ENCODE assay signal across 25 cellular contexts in the genomic region with DNA sequence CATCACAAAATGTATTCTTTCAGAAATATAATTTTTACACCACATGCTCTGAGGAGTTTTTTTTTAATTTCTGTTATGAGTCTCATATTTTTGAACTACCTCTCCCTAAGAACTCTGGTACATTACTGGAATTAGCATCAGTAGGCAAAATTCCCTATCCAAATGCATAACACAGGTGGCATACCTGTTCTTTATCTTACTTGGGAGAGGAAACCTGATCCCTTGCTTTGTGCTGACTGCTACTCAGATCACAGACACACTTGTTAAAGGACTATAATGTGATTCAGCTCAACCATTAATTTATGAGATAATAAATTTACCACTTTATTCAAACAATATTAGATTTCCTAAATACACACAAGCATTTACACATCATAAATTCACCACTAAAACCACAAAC.
DNase-seq lines count a peak whose midpoint lies in the region; ATAC-seq and TF ChIP-seq lines count a peak whose summit lies in the region.
"Had no signal": no experiment of that assay in that cellular context is flagged by ENCODE, and none has a peak within 500 bp of the region (broad histone marks: within the 10 kb centered on the region; RNA-seq: fewer than 3 reads in every experiment).

No MANE protein-coding gene starts in this region.

- H2AFZ ChIP-seq in GM23338, result no peak overlapping the region

- ATAC-seq in GM23338, result peak; percentile 78
- no peak for ATAC-seq in GM21529 (IDR thresholded peaks at IDR 0.05; ENCODE audit: unreplicated experiment)
- ATAC-seq: HepG2 had no signal

- H3K79me2 ChIP-seq in GM23338 (replicated peaks; ENCODE audit: insufficient read depth), result no peaks in the 10 kb centered on the region

- no peak overlapping the region for H3K4me2 ChIP-seq in GM23338

- H3K4me1 ChIP-seq in GM23338 (ENCODE audit: insufficient read depth), result peaks cover 18% of the 10 kb centered on the region
- H3K4me1 ChIP-seq: uterus had no signal

- no peak overlapping the region for H3K4me3 ChIP-seq in GM23338
- H3K4me3 ChIP-seq: lung, thoracic aorta, uterus had no signal

- peaks cover 2% of the 10 kb centered on the region; the same call in 1 of the 2 replicates for H3K36me3 ChIP-seq in GM23338 (ENCODE audit: insufficient read depth)
- H3K36me3 ChIP-seq: thoracic aorta had no signal

- no peak for TF ChIP-seq CTCF in GM23338 (conservative IDR thresholded peaks at IDR 0.05; ENCODE audit: low read depth in 2 of 2)

- peak; percentile 66 for DNase-seq in GM23338 (ENCODE audit: low spot score)
- peak; percentile 22 for DNase-seq in NCI-H146 treated with DMSO at 0.1 percent for 48 hours (lab: John Stamatoyannopoulos, UW; ENCODE audit: unreplicated experiment)
- peak; percentile 26 for DNase-seq in NCI-H510A (lab: John Stamatoyannopoulos, UW)
- peak; percentile 5 for DNase-seq in iPS DF 19.7 (ENCODE audit: low read depth, low spot score)
- no peak for DNase-seq in NK-92 (lab: John Stamatoyannopoulos, UW; ENCODE audit: unreplicated experiment)
- DNase-seq in HT-29 (ENCODE audit: low spot score), result no peak
- DNase-seq: activated CD4-positive, alpha-beta T cell treated with anti-CD3 and anti-CD28 coated beads, Interleukin-2, amount 50 U/mL, for 48 hours; activated CD4-positive, CD25-positive, alpha-beta regulatory T cell; activated CD8-positive, alpha-beta memory T cell treated with anti-CD3 and anti-CD28 coated beads, Interleukin-2, amount 50 U/mL, for 4 hours; activated naive CD4-positive, alpha-beta T cell treated with anti-CD3 and anti-CD28 coated beads, Interleukin-2, amount 10 ng/mL, durations not matched to agents 7 days and 5 days; amniotic stem cell; C1 segment of cervical spinal cord; effector memory CD4-positive, alpha-beta T cell; HFFc6; Karpas-422; kidney glomerular epithelial cell; NCI-H2227 treated with DMSO at 0.1 percent for 48 hours; uterus had no signal

- no peaks in the 10 kb centered on the region for H3K36me3 Mint-ChIP-seq in GM23338 (ENCODE audit: low read depth)
- H3K36me3 Mint-ChIP-seq: activated naive CD4-positive, alpha-beta T cell treated with anti-CD3 and anti-CD28 coated beads, Interleukin-2, amount 10 ng/mL, durations not matched to agents 7 days and 5 days had no signal

- H3K27ac ChIP-seq in GM23338 (ENCODE audit: low read depth), result no peak overlapping the region
- H3K27ac ChIP-seq: thoracic aorta, uterus had no signal

- H3K4me3 Mint-ChIP-seq in GM23338, result no peak overlapping the region
- H3K4me3 Mint-ChIP-seq: activated naive CD4-positive, alpha-beta T cell treated with anti-CD3 and anti-CD28 coated beads, Interleukin-2, amount 10 ng/mL, durations not matched to agents 7 days and 5 days; activated T-helper 1 cell treated with anti-CD3 and anti-CD28 coated beads, Interleukin-12 subunit alpha, Interleukin-12 subunit beta, Interleukin-2, Interleukin-4 antibody, amounts not matched to agents 30 ng/mL and 10 ng/mL and 1 ng/mL, durations not matched to agents 14 hours and 24 hours and 36 hours; HFFc6; nephron; stimulated activated naive CD8-positive, alpha-beta T cell treated with anti-CD3 and anti-CD28 coated beads, Interleukin-15, Interleukin-2, amounts not matched to agents 100 ng/mL and 50 ng/mL, for 24 hours had no signal

- no peaks in the 10 kb centered on the region for H4K20me1 ChIP-seq in GM23338 (replicated peaks; ENCODE audit: insufficient read depth)

- peaks cover 16% of the 10 kb centered on the region for H3K4me1 Mint-ChIP-seq in GM23338
- H3K4me1 Mint-ChIP-seq: activated naive CD4-positive, alpha-beta T cell treated with anti-CD3 and anti-CD28 coated beads, Interleukin-2, amount 10 ng/mL, durations not matched to agents 7 days and 5 days; nephron had no signal

- H3K27ac Mint-ChIP-seq in GM23338, result no peak overlapping the region
- H3K27ac Mint-ChIP-seq: activated naive CD4-positive, alpha-beta T cell treated with anti-CD3 and anti-CD28 coated beads, Interleukin-2, amount 10 ng/mL, durations not matched to agents 7 days and 5 days; activated T-helper 1 cell treated with anti-CD3 and anti-CD28 coated beads, Interleukin-12 subunit alpha, Interleukin-12 subunit beta, Interleukin-2, Interleukin-4 antibody, amounts not matched to agents 30 ng/mL and 10 ng/mL and 1 ng/mL, durations not matched to agents 14 hours and 24 hours and 36 hours; HFFc6; nephron; stimulated activated naive CD8-positive, alpha-beta T cell treated with anti-CD3 and anti-CD28 coated beads, Interleukin-15, Interleukin-2, amounts not matched to agents 100 ng/mL and 50 ng/mL, for 24 hours had no signal

- H3K9me2 ChIP-seq in GM23338 (ENCODE audit: insufficient read depth), result no peaks in the 10 kb centered on the region

- no peaks in the 10 kb centered on the region; the same call in 2 of the 3 replicates for H3K9me3 Mint-ChIP-seq in GM23338
- H3K9me3 Mint-ChIP-seq: nephron; stimulated activated naive CD8-positive, alpha-beta T cell treated with anti-CD3 and anti-CD28 coated beads, Interleukin-15, Interleukin-2, amounts not matched to agents 100 ng/mL and 50 ng/mL, for 24 hours had no signal

- H3K27me3 ChIP-seq in GM23338 (ENCODE audit: insufficient read depth), result no peaks in the 10 kb centered on the region
- H3K27me3 ChIP-seq: uterus had no signal

- H3F3A ChIP-seq in GM23338 (replicated peaks; ENCODE audit: low read depth), result no peaks in the 10 kb centered on the region

- no peaks in the 10 kb centered on the region for H3K27me3 Mint-ChIP-seq in GM23338 (ENCODE audit: insufficient read depth, low read depth, poor library complexity)
- H3K27me3 Mint-ChIP-seq: activated naive CD4-positive, alpha-beta T cell treated with anti-CD3 and anti-CD28 coated beads, Interleukin-2, amount 10 ng/mL, durations not matched to agents 7 days and 5 days; stimulated activated naive CD8-positive, alpha-beta T cell treated with anti-CD3 and anti-CD28 coated beads, Interleukin-15, Interleukin-2, amounts not matched to agents 100 ng/mL and 50 ng/mL, for 24 hours had no signal

TF ChIP-seq in GM23338, 12 proteins besides CTCF, POLR2A, EP300 and RAD21:
- TF ChIP-seq ZNF331 (CRISPR knock-in tag; IDR thresholded peaks at IDR 0.05; ENCODE audit: low read depth), result no peak
- TF ChIP-seq, protein P1, sequence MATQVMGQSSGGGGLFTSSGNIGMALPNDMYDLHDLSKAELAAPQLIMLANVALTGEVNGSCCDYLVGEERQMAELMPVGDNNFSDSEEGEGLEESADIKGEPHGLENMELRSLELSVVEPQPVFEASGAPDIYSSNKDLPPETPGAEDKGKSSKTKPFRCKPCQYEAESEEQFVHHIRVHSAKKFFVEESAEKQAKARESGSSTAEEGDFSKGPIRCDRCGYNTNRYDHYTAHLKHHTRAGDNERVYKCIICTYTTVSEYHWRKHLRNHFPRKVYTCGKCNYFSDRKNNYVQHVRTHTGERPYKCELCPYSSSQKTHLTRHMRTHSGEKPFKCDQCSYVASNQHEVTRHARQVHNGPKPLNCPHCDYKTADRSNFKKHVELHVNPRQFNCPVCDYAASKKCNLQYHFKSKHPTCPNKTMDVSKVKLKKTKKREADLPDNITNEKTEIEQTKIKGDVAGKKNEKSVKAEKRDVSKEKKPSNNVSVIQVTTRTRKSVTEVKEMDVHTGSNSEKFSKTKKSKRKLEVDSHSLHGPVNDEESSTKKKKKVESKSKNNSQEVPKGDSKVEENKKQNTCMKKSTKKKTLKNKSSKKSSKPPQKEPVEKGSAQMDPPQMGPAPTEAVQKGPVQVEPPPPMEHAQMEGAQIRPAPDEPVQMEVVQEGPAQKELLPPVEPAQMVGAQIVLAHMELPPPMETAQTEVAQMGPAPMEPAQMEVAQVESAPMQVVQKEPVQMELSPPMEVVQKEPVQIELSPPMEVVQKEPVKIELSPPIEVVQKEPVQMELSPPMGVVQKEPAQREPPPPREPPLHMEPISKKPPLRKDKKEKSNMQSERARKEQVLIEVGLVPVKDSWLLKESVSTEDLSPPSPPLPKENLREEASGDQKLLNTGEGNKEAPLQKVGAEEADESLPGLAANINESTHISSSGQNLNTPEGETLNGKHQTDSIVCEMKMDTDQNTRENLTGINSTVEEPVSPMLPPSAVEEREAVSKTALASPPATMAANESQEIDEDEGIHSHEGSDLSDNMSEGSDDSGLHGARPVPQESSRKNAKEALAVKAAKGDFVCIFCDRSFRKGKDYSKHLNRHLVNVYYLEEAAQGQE (IDR thresholded peaks at IDR 0.05; ENCODE audit: unreplicated experiment), result no peak
- TF ChIP-seq EZH2 (IDR thresholded peaks at IDR 0.05; ENCODE audit: low read depth, unreplicated experiment), result no peak
- TF ChIP-seq NANOG (IDR thresholded peaks at IDR 0.05; ENCODE audit: borderline replicate concordance), result no peak
- no peak for TF ChIP-seq CREB1 (CRISPR knock-in tag; IDR thresholded peaks at IDR 0.05; ENCODE audit: low read depth)
- TF ChIP-seq, protein P2, sequence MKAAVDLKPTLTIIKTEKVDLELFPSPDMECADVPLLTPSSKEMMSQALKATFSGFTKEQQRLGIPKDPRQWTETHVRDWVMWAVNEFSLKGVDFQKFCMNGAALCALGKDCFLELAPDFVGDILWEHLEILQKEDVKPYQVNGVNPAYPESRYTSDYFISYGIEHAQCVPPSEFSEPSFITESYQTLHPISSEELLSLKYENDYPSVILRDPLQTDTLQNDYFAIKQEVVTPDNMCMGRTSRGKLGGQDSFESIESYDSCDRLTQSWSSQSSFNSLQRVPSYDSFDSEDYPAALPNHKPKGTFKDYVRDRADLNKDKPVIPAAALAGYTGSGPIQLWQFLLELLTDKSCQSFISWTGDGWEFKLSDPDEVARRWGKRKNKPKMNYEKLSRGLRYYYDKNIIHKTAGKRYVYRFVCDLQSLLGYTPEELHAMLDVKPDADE (IDR thresholded peaks at IDR 0.05), result no peak
- no peak for TF ChIP-seq ZNF114 (CRISPR knock-in tag; IDR thresholded peaks at IDR 0.05)
- TF ChIP-seq STAT1 (IDR thresholded peaks at IDR 0.05; ENCODE audit: unreplicated experiment), result no peak
- no peak for TF ChIP-seq JUNB (IDR thresholded peaks at IDR 0.05; ENCODE audit: unreplicated experiment)

Comparison
In these comparisons a context has a peak if more than half of its experiments do, and no peak if none do; other contexts are left out.
1. DNase-seq: peak in GM23338 (single experiment), NCI-H146 treated with DMSO at 0.1 percent for 48 hours (single experiment), NCI-H510A (single experiment) and iPS DF 19.7 (single experiment); none in NK-92 (single experiment) and HT-29 (single experiment).